ENCODE assay signal across 10 cellular contexts in genomic region chr11:111918390-111919256, GRCh38. TPM values are rescaled to one million over a fixed set of nuclear protein-coding genes. Genes with fewer than 3 reads are reported as not detected.
DNase-seq lines count a peak whose midpoint lies in the region; ATAC-seq, FAIRE-seq and TF ChIP-seq lines count a peak whose summit lies in the region.
"Had no signal": no experiment of that assay in that cellular context is flagged by ENCODE, and none has a peak within 500 bp of the region (broad histone marks: within the 10 kb centered on the region; RNA-seq: fewer than 3 reads in every experiment).

A gene with protein sequence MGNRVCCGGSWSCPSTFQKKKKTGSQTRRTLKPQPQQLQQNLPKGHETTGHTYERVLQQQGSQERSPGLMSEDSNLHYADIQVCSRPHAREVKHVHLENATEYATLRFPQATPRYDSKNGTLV (plus strand): TSS chr11:111918913. CDS start chr11:111918973, 60 bp downstream.

- peak within 1 kb of the TSS; percentile 51 for H2BK12ac ChIP-seq in H9 (ENCODE audit: insufficient read length, low read depth, low read length)

- peak within 1 kb of the TSS; percentile 32; the same call in 1 of the 2 replicates for H3K14ac ChIP-seq in H9 (ENCODE audit: insufficient read depth, low read length)

- CTCF ChIA-PET in CD8-positive, alpha-beta T cell (lab: Charles Lee), result interaction anchor here (1.0 kb wide), 1 partner anchor 10 kb away, joined by 4 read pairs; no protein-coding TSS in a partner anchor

- no peaks in the 10 kb centered on the region for H3K27me3 Mint-ChIP-seq in H9 (ENCODE audit: low read depth)
- peaks cover 48% of the 10 kb centered on the region for H3K27me3 Mint-ChIP-seq in stimulated activated memory B cell treated with anti-CD40 and anti-IgM and Interleukin-4, amounts not matched to agents 10 μg/mL and 1 μg/mL and 100 μg/mL, for 72 hours
- H3K27me3 Mint-ChIP-seq in CD8-positive, alpha-beta T cell (ENCODE audit: low read depth), result peaks cover 38% of the 10 kb centered on the region

- H3K27ac ChIP-seq in H9 (ENCODE audit: insufficient read length, low read depth, low read length), result no peak within 1 kb of the TSS
- H3K27ac ChIP-seq in ovary, result peak within 1 kb of the TSS in 1 of 2 donors; percentile 44
- H3K27ac ChIP-seq in CD8-positive, alpha-beta T cell (ENCODE audit: low read depth, low read length), result no peak within 1 kb of the TSS

- POLR2A ChIA-PET in CD8-positive, alpha-beta T cell (lab: Charles Lee), result no interaction called here

- H2BK5ac ChIP-seq in H9 (ENCODE audit: insufficient read length, low read length), result no peak within 1 kb of the TSS

- peak within 1 kb of the TSS in 2 of 3 experiments; percentile 78 to 89; a peak in 4 of 7 replicates for H3K27ac Mint-ChIP-seq in H9
- H3K27ac Mint-ChIP-seq in stimulated activated memory B cell treated with anti-CD40 and anti-IgM and Interleukin-4, amounts not matched to agents 10 μg/mL and 1 μg/mL and 100 μg/mL, for 72 hours, result no peak within 1 kb of the TSS
- no peak within 1 kb of the TSS for H3K27ac Mint-ChIP-seq in CD8-positive, alpha-beta T cell

- H3K56ac ChIP-seq in H9 (ENCODE audit: insufficient read length, low read depth, low read length), result no peak within 1 kb of the TSS

- H3K9me3 Mint-ChIP-seq in H9, result no peaks in the 10 kb centered on the region
- H3K9me3 Mint-ChIP-seq in stimulated activated memory B cell treated with anti-CD40 and anti-IgM and Interleukin-4, amounts not matched to agents 10 μg/mL and 1 μg/mL and 100 μg/mL, for 72 hours, result no peaks in the 10 kb centered on the region
- no peaks in the 10 kb centered on the region for H3K9me3 Mint-ChIP-seq in CD8-positive, alpha-beta T cell
- H3K9me3 Mint-ChIP-seq: neural crest cell had no signal

- H3K9ac ChIP-seq in H9 (ENCODE audit: extremely low read depth, insufficient read length, low read length), result peak within 1 kb of the TSS; percentile 9

- no peaks in the 10 kb centered on the region for H3K36me3 Mint-ChIP-seq in H9 (ENCODE audit: insufficient read depth in 1 of 3, low read depth in 3 of 3)
- no peaks in the 10 kb centered on the region for H3K36me3 Mint-ChIP-seq in stimulated activated memory B cell treated with anti-CD40 and anti-IgM and Interleukin-4, amounts not matched to agents 10 μg/mL and 1 μg/mL and 100 μg/mL, for 72 hours
- no peaks in the 10 kb centered on the region for H3K36me3 Mint-ChIP-seq in CD8-positive, alpha-beta T cell

- no peaks in the 10 kb centered on the region for H4K20me1 ChIP-seq in H9 (ENCODE audit: control insufficient read depth, insufficient read depth, insufficient read length)

- no peak within 1 kb of the TSS for H2BK120ac ChIP-seq in H9 (ENCODE audit: low read depth, low read length, poor library complexity, severe bottlenecking)

- peak; percentile 41; the same call in 2 of the 3 replicates for TF ChIP-seq CTCF in H9 (conservative IDR thresholded peaks at IDR 0.05)
- TF ChIP-seq CTCF in ovary (IDR thresholded peaks at IDR 0.05), result no peak
- TF ChIP-seq CTCF in D721Med (IDR thresholded peaks at IDR 0.05; ENCODE audit: insufficient read depth, missing control alignments), result no peak
- no peak for TF ChIP-seq CTCF in CD8-positive, alpha-beta T cell (IDR thresholded peaks at IDR 0.05)

- intact Hi-C loops in ovary (cut with DNase I), result no loop called here
- intact Hi-C loops in CD8-positive, alpha-beta T cell (cut with DNase I, micrococcal nuclease), result no loop called here

- H2BK20ac ChIP-seq in H9 (ENCODE audit: low read depth, low read length, poor library complexity, severe bottlenecking), result no peak within 1 kb of the TSS

- H3K4me1 ChIP-seq in H9 (ENCODE audit: insufficient read depth, low read length), result no peaks in the 10 kb centered on the region
- H3K4me1 ChIP-seq in ovary (ENCODE audit: insufficient read depth), result peaks cover 6% of the 10 kb centered on the region
- H3K4me1 ChIP-seq in CD8-positive, alpha-beta T cell (ENCODE audit: insufficient read depth, low read length), result no peaks in the 10 kb centered on the region

- no peak within 1 kb of the TSS for H3T11ph ChIP-seq in H9 (ENCODE audit: low read length)

- H3K4me3 ChIP-seq in ovary, result peak within 1 kb of the TSS; percentile 10
- H3K4me3 ChIP-seq in CD8-positive, alpha-beta T cell (ENCODE audit: low read depth, low read length), result no peak within 1 kb of the TSS

- H2AFZ ChIP-seq in H9 (ENCODE audit: low read length), result peak within 1 kb of the TSS; percentile 32

- peak within 1 kb of the TSS; percentile 50 for H3K18ac ChIP-seq in H9 (ENCODE audit: insufficient read length, low read depth, low read length)

- no peak within 1 kb of the TSS for H4K8ac ChIP-seq in H9 (replicated peaks; ENCODE audit: insufficient read length, low read depth, low read length)

- no peak for FAIRE-seq in D721Med (lab: Jason Lieb, UNC)
- FAIRE-seq: TTC549 had no signal

- no peak for ATAC-seq in stimulated activated memory B cell treated with anti-CD40 and anti-IgM and Interleukin-4, amounts not matched to agents 10 μg/mL and 1 μg/mL and 100 μg/mL, for 72 hours
- ATAC-seq in CD8-positive, alpha-beta T cell, result no peak

- no peak within 1 kb of the TSS for H4K91ac ChIP-seq in H9 (ENCODE audit: insufficient read length, low read depth, low read length)

- TF ChIP-seq EP300 in ovary (IDR thresholded peaks at IDR 0.05), result no peak

- no peaks in the 10 kb centered on the region for H3K79me2 ChIP-seq in H9 (ENCODE audit: insufficient read depth, low read length)

- DNase-seq in H9, result peak; percentile 94
- peak; percentile 97 for DNase-seq in NCI-H510A treated with DMSO at 0.1 percent for 48 hours (lab: John Stamatoyannopoulos, UW)
- DNase-seq in fibroblast of peridontal ligament (ENCODE audit: extremely low read depth), result peak; percentile 53
- DNase-seq in ovary, result peak in 4 of 5 donors; percentile 45 to 56 (median 54)
- no peak for DNase-seq in D721Med (ENCODE audit: insufficient read length, low spot score)
- no peak for DNase-seq in CD8-positive, alpha-beta T cell
- DNase-seq in AML-193 (lab: John Stamatoyannopoulos, UW), result no peak

- H3K9me3 ChIP-seq in H9 (ENCODE audit: control insufficient read depth, low read depth, low read length) (no peaks in the 10 kb centered on the region), ovary (no peaks in the 10 kb centered on the region)
- H3K9me3 ChIP-seq in CD8-positive, alpha-beta T cell (ENCODE audit: low read length), result no peaks in the 10 kb centered on the region

- H3K4me2 ChIP-seq in H9 (ENCODE audit: insufficient read depth, insufficient read length, low read length), result peak within 1 kb of the TSS; percentile 28

- H2AK5ac ChIP-seq in H9 (ENCODE audit: insufficient read length, low read length), result no peak within 1 kb of the TSS

- no peak within 1 kb of the TSS for H3K23ac ChIP-seq in H9 (ENCODE audit: insufficient read length, low read depth, low read length)

- H3K23me2 ChIP-seq in H9 (ENCODE audit: insufficient read length, low read depth, low read length, poor library complexity, severe bottlenecking), result no peaks in the 10 kb centered on the region

- H4K5ac ChIP-seq in H9 (ENCODE audit: insufficient read length, low read depth, low read length), result no peak within 1 kb of the TSS

- no peak within 1 kb of the TSS for H3K4ac ChIP-seq in H9 (ENCODE audit: low read depth, low read length)

- H3K27me3 ChIP-seq in H9 (ENCODE audit: insufficient read depth, low read length) (no peaks in the 10 kb centered on the region), ovary (no peaks in the 10 kb centered on the region)
- no peaks in the 10 kb centered on the region for H3K27me3 ChIP-seq in CD8-positive, alpha-beta T cell (ENCODE audit: insufficient read depth, low read length)

- H3K36me3 ChIP-seq in ovary, result no peaks in the 10 kb centered on the region
- H3K36me3 ChIP-seq in CD8-positive, alpha-beta T cell (ENCODE audit: insufficient read depth, low read length), result no peaks in the 10 kb centered on the region

- H3K4me3 Mint-ChIP-seq in H9, result peak within 1 kb of the TSS; percentile 58 to 62; a peak in 4 of 5 replicates
- no peak within 1 kb of the TSS for H3K4me3 Mint-ChIP-seq in stimulated activated memory B cell treated with anti-CD40 and anti-IgM and Interleukin-4, amounts not matched to agents 10 μg/mL and 1 μg/mL and 100 μg/mL, for 72 hours
- H3K4me3 Mint-ChIP-seq in CD8-positive, alpha-beta T cell, result no peak within 1 kb of the TSS
- H3K4me3 Mint-ChIP-seq: neural crest cell had no signal

- H3K4me1 Mint-ChIP-seq in H9, result peaks cover 25 to 30% of the 10 kb centered on the region in 2 experiments
- no peaks in the 10 kb centered on the region for H3K4me1 Mint-ChIP-seq in stimulated activated memory B cell treated with anti-CD40 and anti-IgM and Interleukin-4, amounts not matched to agents 10 μg/mL and 1 μg/mL and 100 μg/mL, for 72 hours
- no peaks in the 10 kb centered on the region for H3K4me1 Mint-ChIP-seq in CD8-positive, alpha-beta T cell (ENCODE audit: low read depth)

- WGBS in H9 (ENCODE audit: extremely low coverage, insufficient read length, low lambda C conversion rate), result no CpG with 5 or more reads among the region's 19 CpGs
- WGBS in ovary, 3 donors, result 47 to 52% (median 52%) methylated on average over 19 of the region's 19 CpGs

- H3K79me1 ChIP-seq in H9 (ENCODE audit: insufficient read depth, low read depth, low read length, poor library complexity, severe bottlenecking), result no peaks in the 10 kb centered on the region

- H2BK15ac ChIP-seq in H9 (ENCODE audit: low read depth, low read length), result no peak within 1 kb of the TSS

- no peak for TF ChIP-seq POLR2A in ovary (IDR thresholded peaks at IDR 0.05)

RNA-seq across cellular contexts. Expression of the gene that starts here (rescaled TPM):
- total RNA-seq in H9 (2021) (4.0 and 4.4 TPM in 2 replicates), ovary (1 to 10 TPM in 6 of 7 donors, not detected in 1; 1.3 to 5.9 (median 1.9) TPM)
- polyA plus RNA-seq in ovary, result 1 to 10 TPM; 2.4 to 3.7 TPM
- not detected for total RNA-seq in CD8-positive, alpha-beta T cell
- total RNA-seq: neural crest cell had no signal

Comparison
In these comparisons a context has a peak if more than half of its experiments do, and no peak if none do; other contexts are left out.
1. DNase-seq: peak in H9 (single experiment), NCI-H510A treated with DMSO at 0.1 percent for 48 hours (single experiment), fibroblast of peridontal ligament (single experiment) and ovary (4 of 5); none in D721Med (single experiment), CD8-positive, alpha-beta T cell (0 of 7) and AML-193 (0 of 2).
2. H3K27ac Mint-ChIP-seq: peak in H9 (2 of 3); none in stimulated activated memory B cell treated with anti-CD40 and anti-IgM and Interleukin-4, amounts not matched to agents 10 μg/mL and 1 μg/mL and 100 μg/mL, for 72 hours (single experiment) and CD8-positive, alpha-beta T cell (single experiment).
3. H3K4me3 Mint-ChIP-seq: peak in H9 (2 of 2); none in stimulated activated memory B cell treated with anti-CD40 and anti-IgM and Interleukin-4, amounts not matched to agents 10 μg/mL and 1 μg/mL and 100 μg/mL, for 72 hours (single experiment) and CD8-positive, alpha-beta T cell (single experiment).